ENCODE assay signal across 8 cellular contexts in the genomic region with DNA sequence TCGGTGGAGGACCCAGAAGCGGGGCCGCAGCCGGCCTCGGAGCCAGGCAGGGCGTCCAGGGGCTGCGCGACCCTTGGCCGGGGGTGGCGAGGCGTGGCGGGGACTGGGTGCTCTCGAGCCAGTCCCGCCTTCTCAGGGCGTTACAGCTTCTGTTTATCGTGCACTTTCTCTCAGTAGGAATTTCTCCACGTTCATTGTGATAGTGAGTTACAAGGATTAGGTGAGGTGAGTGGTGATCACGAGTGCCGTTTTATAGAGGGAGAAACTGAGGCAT. TPM values are rescaled to one million over a fixed set of nuclear protein-coding genes. Genes with fewer than 3 reads are reported as not detected.
DNase-seq lines count a peak whose midpoint lies in the region; ATAC-seq and TF ChIP-seq lines count a peak whose summit lies in the region.

No MANE protein-coding gene starts in this region.

- TF ChIP-seq POLR2A in erythroblast (IDR thresholded peaks at IDR 0.05; ENCODE audit: low read length) (no peak), ovary (IDR thresholded peaks at IDR 0.05) (no peak)

- TF ChIP-seq EP300 in ovary (IDR thresholded peaks at IDR 0.05) = no peak

- H3K9me3 ChIP-seq in PC-3 (ENCODE audit: low read length) (no peaks in the 10 kb centered on the region), ovary (no peaks in the 10 kb centered on the region)

- H3K4me1 ChIP-seq in PC-3 (ENCODE audit: insufficient read depth, low read length) (peaks cover 28% of the 10 kb centered on the region), ovary (ENCODE audit: insufficient read depth) (peaks cover 13% of the 10 kb centered on the region)

- peak overlapping the region; percentile 84 for H3K9ac ChIP-seq in PC-3 (ENCODE audit: low read length)

- peak overlapping the region; percentile 66 for H2AFZ ChIP-seq in PC-3 (ENCODE audit: low read length)

- intact Hi-C loops in PC-3 (cut with micrococcal nuclease) (no loop called here), ovary (cut with DNase I) (no loop called here)

- H3K4me2 ChIP-seq in PC-3 (ENCODE audit: low read length) = peak overlapping the region; percentile 93

- H3K4me3 ChIP-seq in PC-3 (ENCODE audit: low read length) (peak overlapping the region; percentile 86), ovary (peak overlapping the region; percentile 65)

- CTCF ChIA-PET in PC-3 (lab: Charles Lee) = no interaction called here

- POLR2A ChIA-PET in PC-3 (lab: Charles Lee; ENCODE audit: unreplicated experiment) = interaction anchor here (0.6 kb wide), 1 partner anchor 113 kb away, joined by 22 read pairs; no protein-coding TSS in a partner anchor

- peaks cover 26% of the 10 kb centered on the region for H3K79me2 ChIP-seq in PC-3 (ENCODE audit: low read length)

- DNase-seq in PC-3 (no peak), erythroblast (lab: John Stamatoyannopoulos, UW) (peak; percentile 64 to 68), ovary (no peak), EL (no peak)

- H3K27ac ChIP-seq in PC-3 (ENCODE audit: low read length) (peak overlapping the region; percentile 88), ovary (peak overlapping the region in 1 of 2 donors; percentile 2)

- peaks cover 2% of the 10 kb centered on the region; the same call in 1 of the 2 replicates for H3K36me3 ChIP-seq in PC-3 (ENCODE audit: low read depth, low read length)
- no peaks in the 10 kb centered on the region for H3K36me3 ChIP-seq in ovary

- H3K27me3 ChIP-seq in PC-3 (ENCODE audit: low read length) (no peaks in the 10 kb centered on the region), ovary (no peaks in the 10 kb centered on the region)

- no peaks in the 10 kb centered on the region for H4K20me1 ChIP-seq in PC-3 (ENCODE audit: low read length)

- no TSS peak for BruUV-seq in PC-3 (replicated peaks; lab: Mats Ljungman, UMichigan)

- no peaks in the 10 kb centered on the region for H3F3A ChIP-seq in PC-3 (ENCODE audit: low read length, unreplicated experiment)

- ATAC-seq in GM19324 (IDR thresholded peaks at IDR 0.05; ENCODE audit: low FRiP score, unreplicated experiment) (peak; percentile 3), PC-3 (no peak; the same call in 1 of the 2 replicates), HG02759 (IDR thresholded peaks at IDR 0.05; ENCODE audit: unreplicated experiment) (no peak), HG03039 (IDR thresholded peaks at IDR 0.05; ENCODE audit: unreplicated experiment) (no peak), GM18517 (IDR thresholded peaks at IDR 0.05; ENCODE audit: unreplicated experiment) (no peak)

- 0 to 1% (median 0%) methylated on average over 19 of the region's 19 CpGs for WGBS in ovary, 3 donors

- H3K9me2 ChIP-seq in PC-3 (replicated peaks; ENCODE audit: low read length) = no peaks in the 10 kb centered on the region

- no peak for TF ChIP-seq CTCF in PC-3 (conservative IDR thresholded peaks at IDR 0.05; ENCODE audit: low read depth, low read length)
- no peak for TF ChIP-seq CTCF in ovary (IDR thresholded peaks at IDR 0.05)

RNA-seq across cellular contexts. Expression of gene AP1M1, which starts 0.6 kb away (rescaled TPM):
- total RNA-seq in PC-3 (2014; rRNA removed) (104 and 109 TPM in 2 replicates), ovary (10 to 100 TPM; 28.4 to 81.7 (median 59.3) TPM)
- 10 to 100 TPM; 38.9 to 42.6 TPM for polyA plus RNA-seq in ovary

RNA-seq across cellular contexts. Expression of gene FAM32A, which starts 13.1 kb away (rescaled TPM):
- 141 and 165 TPM in 2 replicates for total RNA-seq in PC-3 (2014; rRNA removed)
- total RNA-seq in ovary = 10 to 100 TPM; 37.9 to 62.6 (median 43.7) TPM
- 10 to 100 TPM; 62.7 to 68.6 TPM for polyA plus RNA-seq in ovary

RNA-seq across cellular contexts. Expression of gene CIB3, which starts 25.0 kb away (rescaled TPM):
- total RNA-seq in PC-3 (2014; rRNA removed) (0.58 TPM in 1 of 2 replicates, not detected in the other), ovary (not detected)
- polyA plus RNA-seq in ovary = not detected

RNA-seq across cellular contexts. Expression of gene HSH2D, which starts 54.8 kb away (rescaled TPM):
- total RNA-seq in PC-3 (2014; rRNA removed) = 10.9 and 14.5 TPM in 2 replicates
- 1 to 10 TPM in 2 of 7 donors, under 1 TPM in 5; 0.20 to 1.3 (median 0.31) TPM for total RNA-seq in ovary
- polyA plus RNA-seq in ovary = under 1 TPM; 0.21 to 0.68 TPM

Comparison
In these comparisons a context has a peak if more than half of its experiments do, and no peak if none do; other contexts are left out.
1. DNase-seq: peak in erythroblast (2 of 2); none in PC-3 (single experiment), ovary (0 of 5) and EL (single experiment).